24 cellular contexts compared by ENCODE assay signal in the genomic region with DNA sequence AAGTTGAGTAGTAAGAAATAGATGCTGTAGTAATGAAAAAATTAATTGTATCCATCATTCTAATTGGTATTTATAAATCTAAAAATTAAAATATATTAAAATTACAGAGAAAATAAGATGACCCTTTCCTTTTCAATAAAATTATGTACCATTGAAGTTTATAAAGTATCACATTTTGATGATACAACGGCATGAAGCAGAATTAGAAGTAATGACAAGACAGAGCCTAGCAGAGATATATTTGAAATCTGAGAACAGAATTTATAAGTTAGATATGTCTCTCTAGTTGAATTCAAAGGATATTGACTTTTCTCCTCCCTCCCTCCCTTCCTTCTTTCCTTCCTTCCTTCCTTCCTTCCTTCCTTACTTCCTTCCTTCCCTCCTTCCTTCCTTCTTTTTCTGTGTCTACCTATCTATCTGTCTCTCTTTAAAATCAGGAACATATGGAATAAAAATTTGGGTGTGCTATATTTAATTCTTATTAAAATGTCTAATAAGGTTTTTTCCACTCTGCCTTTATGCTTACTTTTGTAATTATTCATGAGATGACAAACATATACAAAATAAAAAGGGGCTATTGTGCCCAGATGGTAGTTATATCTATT.
"Had no signal": no experiment of that assay in that cellular context is flagged by ENCODE, and none has a peak within 500 bp of the region (broad histone marks: within the 10 kb centered on the region; RNA-seq: fewer than 3 reads in every experiment).

No MANE protein-coding gene starts in this region.

- H3K27ac ChIP-seq: stomach, suprapubic skin, testis, thoracic aorta, thyroid gland, tibial artery, tibial nerve, transverse colon, upper lobe of left lung, upper lobe of right lung, uterus, vagina had no signal

- FAIRE-seq: urothelium cell line had no signal

- H3K4me1 ChIP-seq: stomach, suprapubic skin, testis, thyroid gland, tibial artery, upper lobe of right lung, uterus, vagina had no signal

- H3K27me3 ChIP-seq: stomach, suprapubic skin, testis, thyroid gland, tibial artery, tibial nerve, transverse colon, upper lobe of left lung, upper lobe of right lung, uterus, vagina had no signal

- DNase-seq: stimulated activated CD4-positive, alpha-beta T cell treated with anti-CD3 and anti-CD28 coated beads, Interleukin-2, amount 100 ng/mL, for 48 hours; stimulated activated CD4-positive, alpha-beta T cell treated with anti-CD3 and anti-CD28 coated beads, Interleukin-4, amount 100 ng/mL, for 1 hour; stimulated activated CD4-positive, alpha-beta T cell treated with anti-CD3 and anti-CD28 coated beads, Interleukin-4, amount 100 ng/mL, for 24 hours; stimulated activated CD4-positive, alpha-beta T cell treated with anti-CD3 and anti-CD28 coated beads, Interleukin-4, amount 100 ng/mL, for 4 hours; stimulated activated CD8-positive, alpha-beta memory T cell treated with anti-CD3 and anti-CD28 coated beads, Interleukin-4, amount 100 ng/mL, for 48 hours; stimulated activated naive B cell treated with anti-CD40 and anti-IgM and Interleukin-4, amounts not matched to agents 10 μg/mL and 1 μg/mL and 100 μg/mL, for 72 hours; stimulated activated naive CD4-positive, alpha-beta T cell; stimulated activated naive CD4-positive, alpha-beta T cell treated with Interleukin-2 at 50 U/mL for 16 hours; stimulated activated naive CD8-positive, alpha-beta T cell treated with anti-CD3 and anti-CD28 coated beads, Interleukin-15, amount 100 ng/mL, for 72 hours; stimulated activated naive CD8-positive, alpha-beta T cell treated with anti-CD3 and anti-CD28 coated beads, Interleukin-15, Interleukin-2, amounts not matched to agents 100 U/mL and 50 U/mL, for 24 hours; stomach; substantia nigra; testis; thyroid gland; tibial artery; transverse colon; upper lobe of left lung; upper lobe of right lung; uterus had no signal

- H3K36me3 ChIP-seq: stomach, suprapubic skin, thoracic aorta, thyroid gland, tibial artery, tibial nerve, transverse colon, upper lobe of left lung, upper lobe of right lung, uterus, vagina had no signal

- H3K4me3 ChIP-seq: stomach, suprapubic skin, testis, thoracic aorta, thyroid gland, tibial artery, tibial nerve, transverse colon, upper lobe of left lung, upper lobe of right lung, uterus, vagina had no signal

- H3K9me3 ChIP-seq: stomach, suprapubic skin, testis, thoracic aorta, thyroid gland, tibial artery, tibial nerve, transverse colon, upper lobe of left lung, upper lobe of right lung, uterus, vagina had no signal
